ENCODE assay signal across 8 cellular contexts in the genomic region with DNA sequence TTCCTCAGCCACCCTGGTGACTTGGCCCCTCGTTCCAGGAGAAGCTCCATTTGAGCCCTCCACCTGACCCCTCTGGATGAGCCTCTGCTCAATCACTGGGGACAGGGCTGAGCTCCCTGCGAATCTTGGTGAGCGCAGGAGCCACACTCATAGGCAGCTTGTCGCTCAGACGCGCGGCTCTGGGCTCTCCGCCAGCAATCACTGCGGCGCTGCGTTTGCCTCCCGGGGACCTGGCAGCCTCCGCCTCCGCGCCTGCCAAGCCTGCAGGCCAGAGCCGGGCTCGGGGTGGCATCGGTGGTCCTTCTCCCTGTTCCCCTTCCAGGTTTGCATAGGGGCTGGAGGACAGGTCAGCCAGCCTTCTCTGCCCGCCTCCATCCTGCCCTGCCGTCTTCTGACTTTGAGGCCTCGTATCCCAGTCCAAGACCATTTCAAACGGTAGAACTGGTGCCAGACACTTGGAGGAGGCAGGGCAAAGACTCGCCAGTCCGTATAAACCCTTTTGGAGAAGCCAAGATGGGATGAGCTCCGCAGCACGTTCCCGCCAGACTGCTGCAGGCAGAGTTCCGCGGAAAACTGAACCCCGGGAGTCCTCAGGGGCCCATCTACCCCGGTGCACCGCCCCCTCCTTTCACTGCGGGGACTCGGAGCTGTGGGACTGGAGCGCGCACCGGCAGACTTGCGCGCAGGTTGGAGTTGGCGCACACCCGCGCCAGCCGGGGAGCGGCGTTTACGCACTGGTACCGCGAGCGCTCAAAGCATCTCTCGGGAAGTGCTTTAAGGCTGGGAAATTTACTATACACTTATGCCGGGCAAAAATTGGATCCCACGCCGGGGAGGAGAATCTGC. TPM values are rescaled to one million over a fixed set of nuclear protein-coding genes. Genes with fewer than 3 reads are reported as not detected.
DNase-seq lines count a peak whose midpoint lies in the region; ATAC-seq and TF ChIP-seq lines count a peak whose summit lies in the region.

No MANE protein-coding gene starts in this region.

- H3K27me3 Mint-ChIP-seq in activated CD8-positive, alpha-beta T cell treated with anti-CD3 and anti-CD28 coated beads for 36 hours: peaks cover 49% of the 10 kb centered on the region
- peaks cover 52% of the 10 kb centered on the region for H3K27me3 Mint-ChIP-seq in activated CD8-positive, alpha-beta T cell treated with anti-CD3 and anti-CD28 coated beads, Interleukin-2, amount 10 ng/mL, durations not matched to agents 7 days and 5 days (ENCODE audit: low read depth)

- CTCF ChIA-PET in activated CD8-positive, alpha-beta T cell treated with anti-CD3 and anti-CD28 coated beads for 36 hours (lab: Charles Lee): interaction anchor here (1.0 to 2.1 kb wide), 11 partner anchors 10 to 408 kb away, joined by 3 to 6 read pairs (median 3); no protein-coding TSS in a partner anchor
- CTCF ChIA-PET in activated CD8-positive, alpha-beta T cell treated with anti-CD3 and anti-CD28 coated beads, Interleukin-2, amount 10 ng/mL, durations not matched to agents 7 days and 5 days (lab: Charles Lee): interaction anchor here (1.0 to 1.4 kb wide), 5 partner anchors 10 to 476 kb away, joined by 3 to 9 read pairs (median 4); no protein-coding TSS in a partner anchor

- ATAC-seq in activated CD8-positive, alpha-beta T cell treated with anti-CD3 and anti-CD28 coated beads for 36 hours: peak; percentile 34
- no peak for ATAC-seq in activated CD8-positive, alpha-beta T cell treated with anti-CD3 and anti-CD28 coated beads, Interleukin-2, amount 10 ng/mL, durations not matched to agents 7 days and 5 days

- WGBS in liver: 1% methylated on average over 53 of the region's 53 CpGs

- no peak overlapping the region for H3K9ac ChIP-seq in liver (ENCODE audit: low read depth in 1 of 2, low read length in 2 of 2)

- H3K27ac Mint-ChIP-seq in activated CD8-positive, alpha-beta T cell treated with anti-CD3 and anti-CD28 coated beads for 36 hours: no peak overlapping the region
- no peak overlapping the region for H3K27ac Mint-ChIP-seq in activated CD8-positive, alpha-beta T cell treated with anti-CD3 and anti-CD28 coated beads, Interleukin-2, amount 10 ng/mL, durations not matched to agents 7 days and 5 days

- peak overlapping the region in 2 of 3 donors; percentile 22 to 31 for H3K4me3 ChIP-seq in liver (ENCODE audit: low read depth in 1 of 3, low read length in 3 of 3)

- no peak for TF ChIP-seq CTCF in activated CD8-positive, alpha-beta T cell treated with anti-CD3 and anti-CD28 coated beads for 36 hours (IDR thresholded peaks at IDR 0.05)
- no peak for TF ChIP-seq CTCF in liver (IDR thresholded peaks at IDR 0.05; ENCODE audit: low read depth, low read length, missing input control)

- no peaks in the 10 kb centered on the region for H3K36me3 Mint-ChIP-seq in activated CD8-positive, alpha-beta T cell treated with anti-CD3 and anti-CD28 coated beads for 36 hours (ENCODE audit: low read depth)
- H3K36me3 Mint-ChIP-seq in activated CD8-positive, alpha-beta T cell treated with anti-CD3 and anti-CD28 coated beads, Interleukin-2, amount 10 ng/mL, durations not matched to agents 7 days and 5 days (ENCODE audit: low read depth): no peaks in the 10 kb centered on the region

- peak; percentile 16 for DNase-seq in activated CD8-positive, alpha-beta T cell treated with anti-CD3 and anti-CD28 coated beads for 36 hours
- DNase-seq in activated CD8-positive, alpha-beta T cell treated with anti-CD3 and anti-CD28 coated beads, Interleukin-2, amount 10 ng/mL, durations not matched to agents 7 days and 5 days: no peak
- DNase-seq in NCI-H446 treated with DMSO at 0.1 percent for 48 hours (lab: John Stamatoyannopoulos, UW) (peak; percentile 68), dermis blood vessel endothelial cell (peak; percentile 11), substantia nigra (lab: John Stamatoyannopoulos, UW) (peak in 33 of 49 donors; percentile 4 to 67 (median 33)), HPDE6-E6E7 (ENCODE audit: extremely low spot score) (no peak)
- DNase-seq in activated CD4-positive, CD25-positive, alpha-beta regulatory T cell treated with anti-CD3 and anti-CD28 coated beads, Interleukin-2, amount 50 U/mL, for 72 hours: no peak

- H3K36me3 ChIP-seq in liver (ENCODE audit: control insufficient read depth in 4 of 4, insufficient read depth in 3 of 4, low read depth in 1 of 4, low read length in 3 of 4): no peaks in the 10 kb centered on the region

- peaks cover 2 to 22% (median 21%) of the 10 kb centered on the region in 4 donors for H3K4me1 ChIP-seq in liver (ENCODE audit: control insufficient read depth in 4 of 4, insufficient read depth in 4 of 4, low read length in 3 of 4)

- H3K4me1 Mint-ChIP-seq in activated CD8-positive, alpha-beta T cell treated with anti-CD3 and anti-CD28 coated beads for 36 hours (ENCODE audit: low read depth): peaks cover 9% of the 10 kb centered on the region
- peaks cover 5% of the 10 kb centered on the region for H3K4me1 Mint-ChIP-seq in activated CD8-positive, alpha-beta T cell treated with anti-CD3 and anti-CD28 coated beads, Interleukin-2, amount 10 ng/mL, durations not matched to agents 7 days and 5 days (ENCODE audit: low read depth)

- intact Hi-C loops in activated CD8-positive, alpha-beta T cell treated with anti-CD3 and anti-CD28 coated beads for 36 hours (cut with micrococcal nuclease): no loop called here

- TF ChIP-seq RAD21 in liver (IDR thresholded peaks at IDR 0.05): no peak

- peaks cover 0 to 22% (median 12%) of the 10 kb centered on the region in 4 donors for H3K27me3 ChIP-seq in liver (ENCODE audit: control insufficient read depth in 4 of 4, insufficient read depth in 4 of 4, low read length in 3 of 4)

- no peaks in the 10 kb centered on the region for H3K9me3 ChIP-seq in liver (ENCODE audit: control insufficient read depth in 4 of 4, low read length in 3 of 4)

- H3K4me3 Mint-ChIP-seq in activated CD8-positive, alpha-beta T cell treated with anti-CD3 and anti-CD28 coated beads for 36 hours: peak overlapping the region; percentile 11
- no peak overlapping the region for H3K4me3 Mint-ChIP-seq in activated CD8-positive, alpha-beta T cell treated with anti-CD3 and anti-CD28 coated beads, Interleukin-2, amount 10 ng/mL, durations not matched to agents 7 days and 5 days

- no peak overlapping the region for H3K27ac ChIP-seq in liver (ENCODE audit: low read depth in 1 of 2, low read length in 2 of 2)
- H3K27ac ChIP-seq in substantia nigra (ENCODE audit: low read depth, low read length, poor library complexity, severe bottlenecking): no peak overlapping the region

- H3K9me3 Mint-ChIP-seq in activated CD8-positive, alpha-beta T cell treated with anti-CD3 and anti-CD28 coated beads for 36 hours: peaks cover 4% of the 10 kb centered on the region
- H3K9me3 Mint-ChIP-seq in activated CD8-positive, alpha-beta T cell treated with anti-CD3 and anti-CD28 coated beads, Interleukin-2, amount 10 ng/mL, durations not matched to agents 7 days and 5 days (ENCODE audit: insufficient read depth): no peaks in the 10 kb centered on the region

- POLR2A ChIA-PET in activated CD8-positive, alpha-beta T cell treated with anti-CD3 and anti-CD28 coated beads for 36 hours (lab: Charles Lee): no interaction called here
- POLR2A ChIA-PET in activated CD8-positive, alpha-beta T cell treated with anti-CD3 and anti-CD28 coated beads, Interleukin-2, amount 10 ng/mL, durations not matched to agents 7 days and 5 days (lab: Charles Lee): no interaction called here

TF ChIP-seq in liver, 16 proteins besides CTCF, POLR2A, EP300 and RAD21:
- no peak for TF ChIP-seq MAX (IDR thresholded peaks at IDR 0.05)
- TF ChIP-seq RXRA (IDR thresholded peaks at IDR 0.05): no peak
- no peak for TF ChIP-seq FOXA2 (IDR thresholded peaks at IDR 0.05)
- no peak for TF ChIP-seq YY1 (IDR thresholded peaks at IDR 0.05)

RNA-seq across cellular contexts. Expression of gene TACR1, which starts 1.0 kb away (rescaled TPM):
- total RNA-seq in activated CD8-positive, alpha-beta T cell treated with anti-CD3 and anti-CD28 coated beads for 36 hours: not detected
- total RNA-seq in activated CD8-positive, alpha-beta T cell treated with anti-CD3 and anti-CD28 coated beads, Interleukin-2, amount 10 ng/mL, durations not matched to agents 7 days and 5 days: not detected
- total RNA-seq in dermis blood vessel endothelial cell: not detected in 2 replicates
- total RNA-seq in liver: under 1 TPM in 1 of 2 donors, not detected in 1; 0.84 TPM
- polyA plus RNA-seq in liver: under 1 TPM; 0.02 to 0.14 TPM

Comparison
In these comparisons a context has a peak if more than half of its experiments do, and no peak if none do; other contexts are left out.
1. DNase-seq: peak in activated CD8-positive, alpha-beta T cell treated with anti-CD3 and anti-CD28 coated beads for 36 hours (single experiment), NCI-H446 treated with DMSO at 0.1 percent for 48 hours (single experiment), dermis blood vessel endothelial cell (single experiment) and substantia nigra (33 of 49); none in activated CD8-positive, alpha-beta T cell treated with anti-CD3 and anti-CD28 coated beads, Interleukin-2, amount 10 ng/mL, durations not matched to agents 7 days and 5 days (single experiment), HPDE6-E6E7 (single experiment) and activated CD4-positive, CD25-positive, alpha-beta regulatory T cell treated with anti-CD3 and anti-CD28 coated beads, Interleukin-2, amount 50 U/mL, for 72 hours (single experiment).